8 cellular contexts compared by ENCODE assay signal in genomic region chr17:29294580-29294900, GRCh38. TPM values are rescaled to one million over a fixed set of nuclear protein-coding genes. Genes with fewer than 3 reads are reported as not detected.
DNase-seq lines count a peak whose midpoint lies in the region; ATAC-seq and TF ChIP-seq lines count a peak whose summit lies in the region.

No MANE protein-coding gene starts in this region.

- H3K9me3 ChIP-seq in heart right ventricle (no peaks in the 10 kb centered on the region), body of pancreas (no peaks in the 10 kb centered on the region), aorta (ENCODE audit: control insufficient read depth, low read length) (no peaks in the 10 kb centered on the region)

- H2BK120ac ChIP-seq in mesendoderm (ENCODE audit: low read depth, low read length): no peak overlapping the region

- H3K27ac ChIP-seq in heart right ventricle (peak overlapping the region; percentile 83 to 100 (median 98)), body of pancreas (peak overlapping the region; percentile 74 to 99 (median 94)), mesendoderm (ENCODE audit: low read depth, low read length) (peak overlapping the region; percentile 80), aorta (ENCODE audit: low read depth in 1 of 2, low read length in 2 of 2) (peak overlapping the region in 1 of 2 donors; percentile 14)

- H3K4me2 ChIP-seq in mesendoderm (ENCODE audit: low read length): peak overlapping the region; percentile 92

- TF ChIP-seq CTCF in heart right ventricle (IDR thresholded peaks at IDR 0.05) (no peak), body of pancreas (IDR thresholded peaks at IDR 0.05) (peak in 1 of 7 experiments; percentile 0)

- H3K4ac ChIP-seq in mesendoderm (ENCODE audit: low read depth, low read length): no peak overlapping the region

- H3K56ac ChIP-seq in mesendoderm (ENCODE audit: low read length): peak overlapping the region; percentile 98

- H3K79me1 ChIP-seq in mesendoderm (ENCODE audit: low read length): no peaks in the 10 kb centered on the region

- intact Hi-C loops in heart right ventricle (cut with DNase I): loop anchor here in 3 of 10 donors (5.0 kb wide), 2 partner anchors 37 to 147 kb away; no protein-coding TSS in a partner anchor
- intact Hi-C loops in cardiac septum (cut with DNase I): loop anchor here (5.0 to 10.0 kb wide), 4 partner anchors 42 to 342 kb away; partner anchors contain the start of gene PHF12
- intact Hi-C loops in body of pancreas (cut with DNase I): no loop called here
- intact Hi-C loops in aorta (cut with DNase I): loop anchor here (5.0 kb wide), 4 partner anchors 37 to 147 kb away; no protein-coding TSS in a partner anchor

- TF ChIP-seq POLR2A in body of pancreas (IDR thresholded peaks at IDR 0.05): no peak

- H3K23ac ChIP-seq in mesendoderm (ENCODE audit: low read length): no peak overlapping the region

- H3K4me1 ChIP-seq in heart right ventricle (peaks cover 15 to 37% (median 31%) of the 10 kb centered on the region in 9 donors), body of pancreas (peaks cover 20% of the 10 kb centered on the region), mesendoderm (ENCODE audit: control insufficient read depth, low read depth, low read length) (no peaks in the 10 kb centered on the region), aorta (ENCODE audit: control insufficient read depth in 1 of 2, insufficient read depth in 2 of 2, low read length in 2 of 2) (no peaks in the 10 kb centered on the region)

- H3K4me3 ChIP-seq in heart right ventricle: peak overlapping the region; percentile 0 to 99 (median 94)
- peak overlapping the region in 1 of 2 donors; percentile 13 for H3K4me3 ChIP-seq in body of pancreas
- H3K4me3 ChIP-seq in mesendoderm (ENCODE audit: low read length): peak overlapping the region; percentile 35
- H3K4me3 ChIP-seq in aorta (ENCODE audit: low read length in 2 of 2): peak overlapping the region; percentile 8 to 43

- no peak overlapping the region for H2AK5ac ChIP-seq in mesendoderm (ENCODE audit: low read length)

- peaks cover 0 to 8% (median 0%) of the 10 kb centered on the region in 9 donors for H3K36me3 ChIP-seq in heart right ventricle
- no peaks in the 10 kb centered on the region for H3K36me3 ChIP-seq in body of pancreas (replicated peaks in 1 of 2; ENCODE audit: insufficient read depth in 1 of 2, low read depth in 2 of 2)
- H3K36me3 ChIP-seq in mesendoderm (ENCODE audit: control insufficient read depth, insufficient read depth, low read length): no peaks in the 10 kb centered on the region
- H3K36me3 ChIP-seq in aorta (ENCODE audit: control insufficient read depth in 1 of 2, insufficient read depth in 2 of 2, low read length in 1 of 2): no peaks in the 10 kb centered on the region

- H4K5ac ChIP-seq in mesendoderm (ENCODE audit: low read length): no peak overlapping the region

- DNase-seq in heart right ventricle (no peak), cardiac septum (ENCODE audit: low spot score) (no peak), body of pancreas (no peak), mesendoderm (no peak), aorta (no peak), DMS153 (lab: John Stamatoyannopoulos, UW) (no peak), GF-D8 (lab: John Stamatoyannopoulos, UW) (no peak)
- no peak for DNase-seq in stimulated activated CD4-positive, alpha-beta T cell treated with anti-CD3 and anti-CD28 coated beads, Interleukin-4, amount 100 ng/mL, for 1 hour

- no peak overlapping the region for H3K18ac ChIP-seq in mesendoderm (ENCODE audit: low read length)

- no peak overlapping the region for H4K8ac ChIP-seq in mesendoderm (ENCODE audit: low read depth, low read length)

- ATAC-seq in heart right ventricle (no peak), body of pancreas (no peak), aorta (ENCODE audit: low FRiP score) (no peak)

- H3K79me2 ChIP-seq in mesendoderm (ENCODE audit: control insufficient read depth, insufficient read depth, low read length): peaks cover 39% of the 10 kb centered on the region

- no peak overlapping the region for H2BK5ac ChIP-seq in mesendoderm (ENCODE audit: low read length)

- H3K9ac ChIP-seq in mesendoderm (ENCODE audit: low read length): peak overlapping the region; percentile 86

- H2BK15ac ChIP-seq in mesendoderm (replicated peaks; ENCODE audit: low read depth): no peak overlapping the region

- no peaks in the 10 kb centered on the region for H3K27me3 ChIP-seq in heart right ventricle
- no peaks in the 10 kb centered on the region for H3K27me3 ChIP-seq in body of pancreas
- H3K27me3 ChIP-seq in mesendoderm (ENCODE audit: insufficient read depth, low read length, poor library complexity): no peaks in the 10 kb centered on the region
- H3K27me3 ChIP-seq in aorta (ENCODE audit: control insufficient read depth in 1 of 2, insufficient read depth in 2 of 2, low read length in 1 of 2): peaks cover 0 to 1% of the 10 kb centered on the region in 2 donors

- WGBS in heart right ventricle, 2 donors: 1 to 3% methylated on average over 2 of the region's 2 CpGs
- WGBS in body of pancreas, 2 donors: 0 to 1% methylated on average over 2 of the region's 2 CpGs
- no CpG with 5 or more reads among the region's 2 CpGs for WGBS in mesendoderm (ENCODE audit: extremely low coverage, insufficient coverage, low lambda C conversion rate)
- WGBS in aorta, 2 donors: 0 to 1% methylated on average over 2 of the region's 2 CpGs

RNA-seq across cellular contexts. Expression of gene NUFIP2, which starts 0.6 kb away (rescaled TPM):
- total RNA-seq in heart right ventricle (10 to 100 TPM; 32.1 to 58.3 (median 39.6) TPM), cardiac septum (39.2 TPM), body of pancreas (10 to 100 TPM; 14.2 to 19.7 TPM), aorta (10 to 100 TPM; 51.3 to 52.9 TPM)
- polyA plus RNA-seq in heart right ventricle (10 to 100 TPM in 1 of 2 donors, 1 to 10 TPM in 1; 7.1 to 11.5 TPM), aorta (1 to 10 TPM; 5.0 to 8.4 TPM)
- polyA plus RNA-seq in mesendoderm (2013, experiment 1 of 2): 40.0 TPM
- polyA plus RNA-seq in mesendoderm (2013, experiment 2 of 2): 45.0 TPM

RNA-seq across cellular contexts. Expression of gene CRYBA1, which starts 47.9 kb away (rescaled TPM):
- total RNA-seq in heart right ventricle: not detected
- polyA plus RNA-seq in heart right ventricle: not detected
- total RNA-seq in cardiac septum: not detected
- not detected for total RNA-seq in body of pancreas
- not detected for polyA plus RNA-seq in mesendoderm (2013, experiment 1 of 2)
- not detected for polyA plus RNA-seq in mesendoderm (2013, experiment 2 of 2)
- not detected for total RNA-seq in aorta
- polyA plus RNA-seq in aorta: not detected
